ENCODE assay signal across 8 cellular contexts in the genomic region with DNA sequence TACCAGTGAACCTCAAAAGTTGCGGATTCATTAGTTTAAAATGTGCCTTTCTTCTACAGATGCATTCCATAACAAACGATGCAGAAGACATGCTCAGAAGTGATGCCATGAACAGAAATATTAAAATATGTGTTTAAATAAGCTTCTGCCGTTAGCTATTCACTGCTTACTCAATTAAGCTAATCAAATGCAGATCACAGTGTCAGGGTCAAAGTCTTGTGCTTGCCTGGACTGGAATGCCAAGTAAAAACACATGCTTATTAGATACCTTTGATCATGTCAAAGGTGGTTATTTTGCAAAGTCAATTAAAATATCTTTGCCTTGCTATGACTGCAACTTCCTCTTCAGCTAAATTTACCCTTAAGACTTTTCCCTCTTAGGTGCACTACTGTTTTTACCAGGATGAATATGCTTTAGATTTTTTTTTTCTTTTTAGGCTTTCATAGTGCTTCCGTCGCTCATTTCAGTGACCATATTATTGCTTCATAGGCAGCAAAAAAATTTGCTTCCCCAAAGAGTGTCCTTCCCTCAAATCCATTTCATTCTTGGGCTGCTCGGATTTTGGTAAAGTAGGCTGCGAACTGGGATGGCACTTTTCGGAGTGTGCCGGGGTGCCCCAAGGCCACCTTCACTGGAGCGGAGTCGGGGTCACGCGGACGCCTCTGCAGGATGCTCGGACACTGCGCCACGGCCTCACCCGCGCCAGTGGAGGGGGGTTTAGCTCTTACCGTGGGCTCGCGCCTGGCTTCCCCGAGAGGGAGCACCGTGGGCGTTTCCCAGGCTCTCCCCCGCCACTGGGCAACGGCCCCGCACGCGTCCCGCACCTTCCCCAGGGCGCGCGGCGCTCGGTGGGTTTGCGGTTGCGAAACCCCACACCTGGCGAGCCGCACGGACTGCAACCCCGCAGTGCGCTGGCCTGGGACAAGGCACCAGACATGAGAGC. TPM values are rescaled to one million over a fixed set of nuclear protein-coding genes. Genes with fewer than 3 reads are reported as not detected.
DNase-seq lines count a peak whose midpoint lies in the region; ATAC-seq and TF ChIP-seq lines count a peak whose summit lies in the region.

No MANE protein-coding gene starts in this region.

- peaks cover 2% of the 10 kb centered on the region for H3K36me3 Mint-ChIP-seq in T-helper 2 cell treated with Interferon-gamma antibody and Interleukin-4, amounts not matched to agents 5 μg/mL and 100 μg/mL, for 36 hours (ENCODE audit: low read depth)
- H3K36me3 Mint-ChIP-seq in nephron progenitor cell (ENCODE audit: low read depth): no peaks in the 10 kb centered on the region

- H3K4me3 ChIP-seq in esophagus squamous epithelium: peak overlapping the region; percentile 82 to 97 (median 90)

- H3K4me3 Mint-ChIP-seq in T-helper 2 cell treated with Interferon-gamma antibody and Interleukin-4, amounts not matched to agents 5 μg/mL and 100 μg/mL, for 36 hours: peak overlapping the region; percentile 83
- H3K4me3 Mint-ChIP-seq in nephron progenitor cell: peak overlapping the region; percentile 85

- H3K27me3 ChIP-seq in esophagus squamous epithelium: no peaks in the 10 kb centered on the region

- H3K27ac Mint-ChIP-seq in T-helper 2 cell treated with Interferon-gamma antibody and Interleukin-4, amounts not matched to agents 5 μg/mL and 100 μg/mL, for 36 hours: peak overlapping the region; percentile 11
- H3K27ac Mint-ChIP-seq in nephron progenitor cell: no peak overlapping the region

- no peaks in the 10 kb centered on the region for H3K36me3 ChIP-seq in esophagus squamous epithelium

- peak; percentile 40 for ATAC-seq in HG03354 (IDR thresholded peaks at IDR 0.05; ENCODE audit: poor library complexity, severe bottlenecking, unreplicated experiment)

- H3K4me1 ChIP-seq in esophagus squamous epithelium: peaks cover 17 to 61% (median 18%) of the 10 kb centered on the region in 3 donors

- H3K4me1 Mint-ChIP-seq in T-helper 2 cell treated with Interferon-gamma antibody and Interleukin-4, amounts not matched to agents 5 μg/mL and 100 μg/mL, for 36 hours (ENCODE audit: low read depth): peaks cover 10% of the 10 kb centered on the region
- H3K4me1 Mint-ChIP-seq in nephron progenitor cell: peaks cover 51% of the 10 kb centered on the region

- DNase-seq in DMS 273 (lab: John Stamatoyannopoulos, UW; ENCODE audit: unreplicated experiment) (peak; percentile 52), DMS 273 treated with DMSO at 0.1 percent for 48 hours (lab: John Stamatoyannopoulos, UW) (no peak), esophagus squamous epithelium (lab: John Stamatoyannopoulos, UW) (no peak), nephron progenitor cell (no peak), HK-2 (ENCODE audit: unreplicated experiment) (no peak), NCI-H1417 treated with DMSO at 0.1 percent for 48 hours (lab: John Stamatoyannopoulos, UW) (no peak)
- DNase-seq in T-helper 2 cell treated with Interferon-gamma antibody and Interleukin-4, amounts not matched to agents 5 μg/mL and 100 μg/mL, for 36 hours (ENCODE audit: low spot score): no peak

- no peaks in the 10 kb centered on the region for H3K9me3 ChIP-seq in esophagus squamous epithelium

- TF ChIP-seq CTCF in esophagus squamous epithelium (IDR thresholded peaks at IDR 0.05) (no peak), nephron progenitor cell (IDR thresholded peaks at IDR 0.05) (no peak)

- 15 to 17% methylated on average over 5 to 6 of the region's 43 CpGs for WGBS in esophagus squamous epithelium, 2 donors

- TF ChIP-seq POLR2A in esophagus squamous epithelium (IDR thresholded peaks at IDR 0.05): no peak

- no peaks in the 10 kb centered on the region for H3K9me3 Mint-ChIP-seq in T-helper 2 cell treated with Interferon-gamma antibody and Interleukin-4, amounts not matched to agents 5 μg/mL and 100 μg/mL, for 36 hours
- H3K9me3 Mint-ChIP-seq in nephron progenitor cell: no peaks in the 10 kb centered on the region

- intact Hi-C loops in esophagus squamous epithelium (cut with DNase I): no loop called here

- H3K27ac ChIP-seq in esophagus squamous epithelium: peak overlapping the region; percentile 85 to 94 (median 88)

- H3K27me3 Mint-ChIP-seq in T-helper 2 cell treated with Interferon-gamma antibody and Interleukin-4, amounts not matched to agents 5 μg/mL and 100 μg/mL, for 36 hours (ENCODE audit: low read depth): peaks cover 9% of the 10 kb centered on the region
- H3K27me3 Mint-ChIP-seq in nephron progenitor cell (ENCODE audit: low read depth, poor library complexity): peaks cover 33% of the 10 kb centered on the region

RNA-seq across cellular contexts. Expression of a gene that starts 0.7 kb away (rescaled TPM):
- 10 to 100 TPM in 3 of 4 donors, 1 to 10 TPM in 1; 9.6 to 29.0 (median 15.7) TPM for total RNA-seq in esophagus squamous epithelium

RNA-seq across cellular contexts. Expression of a gene that starts 19.0 kb away (rescaled TPM):
- 10 to 100 TPM; 18.0 to 86.8 (median 41.4) TPM for total RNA-seq in esophagus squamous epithelium
